8 cellular contexts compared by ENCODE assay signal in genomic region chr6:33249732-33250625, GRCh38.
DNase-seq lines count a peak whose midpoint lies in the region; TF ChIP-seq lines count a peak whose summit lies in the region.

No MANE protein-coding gene starts in this region.

- peak overlapping the region; percentile 86 to 92 (median 90) for H3K9ac ChIP-seq in BLaER1 treated with 17β-estradiol and CSF1 and Interleukin-3, amounts not matched to agents 10 nM and 100 nM
- peak overlapping the region; percentile 42 for H3K9ac ChIP-seq in parathyroid adenoma

- no peaks in the 10 kb centered on the region for H3K27me3 ChIP-seq in BLaER1 treated with 17β-estradiol and CSF1 and Interleukin-3, amounts not matched to agents 10 nM and 100 nM
- H3K27me3 ChIP-seq in parathyroid adenoma (ENCODE audit: control insufficient read depth, insufficient read depth, low read length): no peaks in the 10 kb centered on the region

- no peak for DNase-seq in HFF-Myc (ENCODE audit: extremely low read depth, low read depth)
- peak; percentile 13 to 32 for DNase-seq in activated CD4-positive, alpha-beta T cell treated with anti-CD3 and anti-CD28 coated beads, Interleukin-2, amount 50 U/mL, for 48 hours
- peak; percentile 64 for DNase-seq in foreskin melanocyte
- DNase-seq in DMS79 treated with DMSO at 0.1 percent for 48 hours (lab: John Stamatoyannopoulos, UW): no peak
- DNase-seq in ecto neural progenitor cell (ENCODE audit: low spot score): no peak
- DNase-seq in midbrain (lab: John Stamatoyannopoulos, UW): no peak

- H4K20me1 ChIP-seq in BLaER1 treated with 17β-estradiol and CSF1 and Interleukin-3, amounts not matched to agents 10 nM and 100 nM: no peaks in the 10 kb centered on the region

- peaks cover 20 to 52% (median 32%) of the 10 kb centered on the region in 10 experiments for H3K4me1 ChIP-seq in BLaER1 treated with 17β-estradiol and CSF1 and Interleukin-3, amounts not matched to agents 10 nM and 100 nM
- H3K4me1 ChIP-seq in parathyroid adenoma: peaks cover 10% of the 10 kb centered on the region

- H3K27ac ChIP-seq in BLaER1 treated with 17β-estradiol and CSF1 and Interleukin-3, amounts not matched to agents 10 nM and 100 nM: peak overlapping the region; percentile 84 to 96 (median 91)
- peak overlapping the region; percentile 94 for H3K27ac ChIP-seq in parathyroid adenoma

- TF ChIP-seq CTCF in HFF-Myc (IDR thresholded peaks at IDR 0.05; ENCODE audit: low read depth, low read length, missing control alignments): no peak
- no peak for TF ChIP-seq CTCF in parathyroid adenoma (IDR thresholded peaks at IDR 0.05)

- peak overlapping the region; percentile 90 to 100 (median 99) for H3K4me2 ChIP-seq in BLaER1 treated with 17β-estradiol and CSF1 and Interleukin-3, amounts not matched to agents 10 nM and 100 nM
- peak overlapping the region; percentile 93 for H3K4me2 ChIP-seq in parathyroid adenoma (ENCODE audit: low read length)

- peak overlapping the region; percentile 58 to 76 (median 68) for H3K4me3 ChIP-seq in BLaER1 treated with 17β-estradiol and CSF1 and Interleukin-3, amounts not matched to agents 10 nM and 100 nM
- H3K4me3 ChIP-seq in HFF-Myc (replicated peaks; ENCODE audit: low read depth, low read length) (peak overlapping the region; percentile 59), parathyroid adenoma (ENCODE audit: low read depth, low read length) (peak overlapping the region; percentile 71)

- no peaks in the 10 kb centered on the region for H3K79me2 ChIP-seq in parathyroid adenoma

- H3K9me3 ChIP-seq in BLaER1 treated with 17β-estradiol and CSF1 and Interleukin-3, amounts not matched to agents 10 nM and 100 nM (replicated peaks in 1 of 11): no peaks in the 10 kb centered on the region
- H3K9me3 ChIP-seq in parathyroid adenoma (ENCODE audit: control insufficient read depth, low read length): no peaks in the 10 kb centered on the region

- peak overlapping the region; percentile 89 for H2AFZ ChIP-seq in parathyroid adenoma

- peaks cover under 1 to 48% (median 24%) of the 10 kb centered on the region in 11 experiments; a peak in 19 of 22 replicates for H3K36me3 ChIP-seq in BLaER1 treated with 17β-estradiol and CSF1 and Interleukin-3, amounts not matched to agents 10 nM and 100 nM
- H3K36me3 ChIP-seq in parathyroid adenoma (ENCODE audit: control insufficient read depth, insufficient read depth, low read length): no peaks in the 10 kb centered on the region

Comparison
In these comparisons a context has a peak if more than half of its experiments do, and no peak if none do; other contexts are left out.
1. DNase-seq: peak in activated CD4-positive, alpha-beta T cell treated with anti-CD3 and anti-CD28 coated beads, Interleukin-2, amount 50 U/mL, for 48 hours (2 of 2) and foreskin melanocyte (single experiment); none in HFF-Myc (single experiment), DMS79 treated with DMSO at 0.1 percent for 48 hours (single experiment), ecto neural progenitor cell (single experiment) and midbrain (single experiment).
2. Peak in every context shown above with its lines, with median percentiles within 50 percentile points of each other: H3K4me3 ChIP-seq.